Comparison of ENCODE assay signal across 1 cellular context in the genomic region with DNA sequence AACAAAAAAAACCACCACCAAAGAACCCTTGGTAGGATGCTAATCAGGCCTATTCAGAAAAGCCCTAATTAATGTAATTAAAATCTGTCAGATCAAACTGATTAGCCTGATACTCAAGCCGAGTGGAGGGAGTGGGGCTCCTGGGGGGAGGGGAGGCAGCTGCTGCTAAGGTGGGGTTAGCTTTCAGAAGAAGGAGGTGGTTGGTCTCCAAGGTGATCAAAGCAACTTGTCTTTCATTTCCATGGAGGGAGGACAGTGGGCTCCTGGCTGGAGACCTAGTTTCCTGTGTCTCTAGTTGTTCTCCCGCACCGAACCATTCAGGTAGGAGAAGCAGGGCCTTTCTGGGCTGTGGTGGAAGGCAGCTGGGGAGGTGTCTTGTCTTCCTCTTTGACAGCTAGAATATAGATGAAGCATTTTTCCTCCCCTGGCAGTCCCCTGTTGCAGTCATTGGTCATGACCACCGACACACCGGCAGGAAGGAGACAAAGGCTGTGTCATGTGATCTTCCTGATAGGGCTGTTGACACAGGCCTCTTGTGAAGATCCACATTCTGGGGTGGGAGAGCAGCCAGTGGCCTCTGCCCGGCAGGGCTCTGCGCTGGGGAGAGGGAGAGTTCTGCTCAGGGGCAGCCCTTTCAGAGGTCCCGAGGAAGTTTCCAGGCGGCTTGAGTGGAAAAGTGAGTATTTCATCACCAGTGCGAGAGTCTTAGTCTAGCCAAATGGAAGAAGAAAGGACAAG.
TF ChIP-seq lines count a peak whose summit lies in the region.

No MANE protein-coding gene starts in this region.

TF ChIP-seq in HepG2, 621 proteins besides CTCF, POLR2A, EP300 and RAD21 (continued from another document):
- no peak for TF ChIP-seq FOXA1 (IDR thresholded peaks at IDR 0.05)
- peak; percentile 67 for TF ChIP-seq FOXA1 (CRISPR knock-in tag; IDR thresholded peaks at IDR 0.05)
- TF ChIP-seq SOX13 (IDR thresholded peaks at IDR 0.05), result no peak
- 0 out of 4 replicates have a peak, but pooled peaks of 1 of the 2 experiments have one; percentile 19 for TF ChIP-seq SOX13 (CRISPR knock-in tag; conservative IDR thresholded peaks at IDR 0.05 in 1 of 2, IDR thresholded peaks at IDR 0.05 in 1 of 2)
- peak; percentile 40; the same call in 1 of the 2 replicates for TF ChIP-seq FOXA3 (CRISPR knock-in tag; IDR thresholded peaks at IDR 0.05)
